17 cellular contexts compared by ENCODE assay signal in genomic region chr1:151568626-151569088, GRCh38. TPM values are rescaled to one million over a fixed set of nuclear protein-coding genes. Genes with fewer than 3 reads are reported as not detected.
DNase-seq lines count a peak whose midpoint lies in the region; ATAC-seq lines count a peak whose summit lies in the region.
"Had no signal": no experiment of that assay in that cellular context is flagged by ENCODE, and none has a peak within 500 bp of the region (broad histone marks: within the 10 kb centered on the region; RNA-seq: fewer than 3 reads in every experiment).

No MANE protein-coding gene starts in this region.

- no peak overlapping the region for H3K4me3 Mint-ChIP-seq in T-cell
- H3K4me3 Mint-ChIP-seq in stimulated activated effector memory CD8-positive, alpha-beta T cell treated with anti-CD3 and anti-CD28 coated beads, Interleukin-12 subunit alpha, Interleukin-12 subunit beta, amount 100 ng/mL, for 72 hours = no peak overlapping the region
- H3K4me3 Mint-ChIP-seq: WTC11 had no signal

- no peaks in the 10 kb centered on the region for H3K27me3 Mint-ChIP-seq in T-cell

- peaks cover 0 to 15% (median 7%) of the 10 kb centered on the region in 3 donors for H3K4me1 Mint-ChIP-seq in T-cell
- H3K4me1 Mint-ChIP-seq in stimulated activated effector memory CD8-positive, alpha-beta T cell treated with anti-CD3 and anti-CD28 coated beads, Interleukin-12 subunit alpha, Interleukin-12 subunit beta, amount 100 ng/mL, for 72 hours = no peaks in the 10 kb centered on the region

- ATAC-seq in T-cell (replicated peaks in 1 of 4) (peak; percentile 77 to 90 (median 78)), GM21526 (IDR thresholded peaks at IDR 0.05; ENCODE audit: low FRiP score, unreplicated experiment) (no peak)
- ATAC-seq in stimulated activated effector memory CD8-positive, alpha-beta T cell treated with anti-CD3 and anti-CD28 coated beads, Interleukin-12 subunit alpha, Interleukin-12 subunit beta, amount 100 ng/mL, for 72 hours = peak; percentile 92
- ATAC-seq: WTC11 had no signal

- no peaks in the 10 kb centered on the region for H3K9me3 Mint-ChIP-seq in T-cell
- H3K9me3 Mint-ChIP-seq in stimulated activated effector memory CD8-positive, alpha-beta T cell treated with anti-CD3 and anti-CD28 coated beads, Interleukin-12 subunit alpha, Interleukin-12 subunit beta, amount 100 ng/mL, for 72 hours = no peaks in the 10 kb centered on the region
- H3K9me3 Mint-ChIP-seq: activated naive CD4-positive, alpha-beta T cell treated with anti-CD3 and anti-CD28 coated beads, Interleukin-2, amount 50 U/mL, for 72 hours; WTC11 had no signal

- H3K27ac Mint-ChIP-seq in T-cell = peak overlapping the region; percentile 49 to 61
- no peak overlapping the region for H3K27ac Mint-ChIP-seq in stimulated activated effector memory CD8-positive, alpha-beta T cell treated with anti-CD3 and anti-CD28 coated beads, Interleukin-12 subunit alpha, Interleukin-12 subunit beta, amount 100 ng/mL, for 72 hours
- H3K27ac Mint-ChIP-seq: WTC11 had no signal

- POLR2A ChIA-PET in T-cell (lab: Charles Lee) = interaction anchor here in 1 of 2 donors (0.6 kb wide), 1 partner anchor 123 kb away, joined by 15 read pairs; no protein-coding TSS in a partner anchor

- DNase-seq in stimulated activated CD4-positive, alpha-beta T cell treated with anti-CD3 and anti-CD28 coated beads, Interleukin-15, amount 100 ng/mL, for 24 hours = peak; percentile 9
- no peak for DNase-seq in stimulated activated CD4-positive, alpha-beta T cell treated with anti-CD3 and anti-CD28 coated beads, Interleukin-4, amount 100 ng/mL, for 1 hour
- DNase-seq in T-cell (peak in 24 of 34 experiments; percentile 0 to 37 (median 8)), cerebellar cortex (ENCODE audit: low spot score) (peak; percentile 29), NOMO-1 (lab: John Stamatoyannopoulos, UW; ENCODE audit: unreplicated experiment in 2 of 2) (no peak), DMS79 (lab: John Stamatoyannopoulos, UW) (no peak)
- DNase-seq in stimulated activated effector memory CD8-positive, alpha-beta T cell treated with anti-CD3 and anti-CD28 coated beads, Interleukin-12 subunit alpha, Interleukin-12 subunit beta, amount 100 ng/mL, for 72 hours (ENCODE audit: low spot score in 2 of 2) = no peak
- DNase-seq: BE2C, head of caudate nucleus, kidney, midbrain, NCI-H1105, ovary, testis had no signal

- CTCF ChIA-PET in T-cell (lab: Charles Lee) = interaction anchor here (0.6 to 1.3 kb wide), 3 partner anchors 25 to 58 kb away, joined by 3 to 4 read pairs (median 3); partner anchors contain the start of gene CGN (in 1 of the 2)

- peaks cover 8% of the 10 kb centered on the region for H3K36me3 Mint-ChIP-seq in T-cell
- H3K36me3 Mint-ChIP-seq in stimulated activated effector memory CD8-positive, alpha-beta T cell treated with anti-CD3 and anti-CD28 coated beads, Interleukin-12 subunit alpha, Interleukin-12 subunit beta, amount 100 ng/mL, for 72 hours = no peaks in the 10 kb centered on the region
- H3K36me3 Mint-ChIP-seq: activated naive CD4-positive, alpha-beta T cell treated with anti-CD3 and anti-CD28 coated beads, Interleukin-2, amount 50 U/mL, for 72 hours had no signal

RNA-seq across cellular contexts. Expression of gene TUFT1, which starts 28.5 kb away (rescaled TPM):
- 1 to 10 TPM; 2.8 to 5.5 (median 4.3) TPM for total RNA-seq in T-cell

RNA-seq across cellular contexts. Expression of gene SNX27, which starts 43.2 kb away (rescaled TPM):
- total RNA-seq in T-cell = 10 to 100 TPM; 24.2 to 33.6 (median 31.6) TPM

RNA-seq across cellular contexts. Expression of gene CGN, which starts 57.5 kb away (rescaled TPM):
- total RNA-seq in T-cell = 1 to 10 TPM in 1 of 5 donors, under 1 TPM in 4; 0.37 to 1.3 (median 0.59) TPM

Comparison
In these comparisons a context has a peak if more than half of its experiments do, and no peak if none do; other contexts are left out.
1. DNase-seq: peak in stimulated activated CD4-positive, alpha-beta T cell treated with anti-CD3 and anti-CD28 coated beads, Interleukin-15, amount 100 ng/mL, for 24 hours (single experiment), T-cell (24 of 34) and cerebellar cortex (single experiment); none in stimulated activated CD4-positive, alpha-beta T cell treated with anti-CD3 and anti-CD28 coated beads, Interleukin-4, amount 100 ng/mL, for 1 hour (single experiment), stimulated activated effector memory CD8-positive, alpha-beta T cell treated with anti-CD3 and anti-CD28 coated beads, Interleukin-12 subunit alpha, Interleukin-12 subunit beta, amount 100 ng/mL, for 72 hours (0 of 2), NOMO-1 (0 of 2) and DMS79 (single experiment).